ENCODE assay signal across 8 cellular contexts in genomic region chr19:16447015-16447384, GRCh38. TPM values are rescaled to one million over a fixed set of nuclear protein-coding genes. Genes with fewer than 3 reads are reported as not detected.
DNase-seq lines count a peak whose midpoint lies in the region; ATAC-seq and TF ChIP-seq lines count a peak whose summit lies in the region.

No MANE protein-coding gene starts in this region.

- DNase-seq in Calu3, result peak; percentile 65
- DNase-seq in activated B cell treated with CpG ODN at 0.5 μM for 24 hours, result peak; percentile 52
- peak; percentile 78 for DNase-seq in fibroblast of mammary gland (ENCODE audit: low read depth)
- DNase-seq in GOT3 (lab: John Stamatoyannopoulos, UW), result no peak
- no peak for DNase-seq in NCI-H1092 (lab: John Stamatoyannopoulos, UW)

- peak overlapping the region; percentile 1 for H2AFZ ChIP-seq in parathyroid adenoma

- H3K79me2 ChIP-seq in parathyroid adenoma, result peaks cover 77% of the 10 kb centered on the region

- CTCF ChIA-PET in Calu3 (lab: Charles Lee), result no interaction called here
- CTCF ChIA-PET in activated B cell treated with CpG ODN at 0.5 μM for 24 hours (lab: Charles Lee), result no interaction called here

- H3K9me3 Mint-ChIP-seq in Calu3 (ENCODE audit: low read depth, unreplicated experiment) (no peaks in the 10 kb centered on the region), activated B cell treated with CpG ODN at 0.5 μM for 24 hours (peaks cover 6% of the 10 kb centered on the region)

- peaks cover 22% of the 10 kb centered on the region for H3K4me1 ChIP-seq in parathyroid adenoma

- H3K4me3 Mint-ChIP-seq in Calu3 (ENCODE audit: low read depth, unreplicated experiment) (peak overlapping the region; percentile 52), activated B cell treated with CpG ODN at 0.5 μM for 24 hours (peak overlapping the region; percentile 64)

- no TSS peak for BruUV-seq in Calu3 (replicated peaks; lab: Mats Ljungman, UMichigan)

- peak overlapping the region; percentile 66 for H3K27ac Mint-ChIP-seq in Calu3 (ENCODE audit: unreplicated experiment)
- peak overlapping the region; percentile 95 for H3K27ac Mint-ChIP-seq in activated B cell treated with CpG ODN at 0.5 μM for 24 hours

- TF ChIP-seq CTCF in Calu3 (IDR thresholded peaks at IDR 0.05; ENCODE audit: unreplicated experiment) (no peak), activated B cell treated with CpG ODN at 0.5 μM for 24 hours (IDR thresholded peaks at IDR 0.05) (no peak), fibroblast of mammary gland (conservative IDR thresholded peaks at IDR 0.05; ENCODE audit: control insufficient read depth, insufficient read depth, low read depth, low read length) (no peak), parathyroid adenoma (IDR thresholded peaks at IDR 0.05) (no peak)

- peak overlapping the region; percentile 26 for H3K4me2 ChIP-seq in parathyroid adenoma (ENCODE audit: low read length)

- H3K9ac ChIP-seq in parathyroid adenoma, result no peak overlapping the region

- no peaks in the 10 kb centered on the region for H3K9me3 ChIP-seq in parathyroid adenoma (ENCODE audit: control insufficient read depth, low read length)

- H3K36me3 Mint-ChIP-seq in Calu3 (ENCODE audit: insufficient read depth, unreplicated experiment) (no peaks in the 10 kb centered on the region), activated B cell treated with CpG ODN at 0.5 μM for 24 hours (ENCODE audit: low read depth) (peaks cover 23% of the 10 kb centered on the region)

- H3K4me3 ChIP-seq in fibroblast of mammary gland (ENCODE audit: control insufficient read depth, low read depth, low read length), result no peak overlapping the region
- peak overlapping the region; percentile 23 for H3K4me3 ChIP-seq in parathyroid adenoma (ENCODE audit: low read depth, low read length)

- H3K27me3 Mint-ChIP-seq in Calu3 (ENCODE audit: unreplicated experiment) (no peaks in the 10 kb centered on the region), activated B cell treated with CpG ODN at 0.5 μM for 24 hours (no peaks in the 10 kb centered on the region)

- H3K27ac ChIP-seq in parathyroid adenoma, result peak overlapping the region; percentile 27

- no peaks in the 10 kb centered on the region for H3K36me3 ChIP-seq in parathyroid adenoma (ENCODE audit: control insufficient read depth, insufficient read depth, low read length)

- intact Hi-C loops in Calu3 (cut with micrococcal nuclease; ENCODE audit: unreplicated experiment) (no loop called here), activated B cell treated with CpG ODN at 0.5 μM for 24 hours (cut with micrococcal nuclease) (loop anchor here (1.0 to 5.0 kb wide), 3 partner anchors 49 to 180 kb away; partner anchors contain the start of genes C19orf44, CALR3, CHERP and MED26)

- H3K27me3 ChIP-seq in parathyroid adenoma (ENCODE audit: control insufficient read depth, insufficient read depth, low read length), result no peaks in the 10 kb centered on the region

- POLR2A ChIA-PET in activated B cell treated with CpG ODN at 0.5 μM for 24 hours (lab: Charles Lee), result interaction anchor here (0.6 to 7.3 kb wide), 13 partner anchors 10 to 1652 kb away, joined by 3 to 126 read pairs (median 4); partner anchors contain the start of genes C19orf44, CALR3 and KLF2

- ATAC-seq in HG03175 (IDR thresholded peaks at IDR 0.05; ENCODE audit: unreplicated experiment), result peak; percentile 42
- ATAC-seq in activated B cell treated with CpG ODN at 0.5 μM for 24 hours (ENCODE audit: low read depth), result peak; percentile 43
- no peak for ATAC-seq in HG03342 (IDR thresholded peaks at IDR 0.05; ENCODE audit: unreplicated experiment)

- H3K4me1 Mint-ChIP-seq in Calu3 (ENCODE audit: low read depth, unreplicated experiment) (peaks cover 26% of the 10 kb centered on the region), activated B cell treated with CpG ODN at 0.5 μM for 24 hours (peaks cover 93% of the 10 kb centered on the region)

RNA-seq across cellular contexts. Expression of gene EPS15L1, which starts 24.8 kb away (rescaled TPM):
- total RNA-seq in Calu3 (2022) (24.2 and 25.6 TPM in 2 replicates), activated B cell treated with CpG ODN at 0.5 μM for 24 hours (81.0 and 86.3 TPM in 2 replicates)

RNA-seq across cellular contexts. Expression of gene CALR3, which starts 49.0 kb away (rescaled TPM):
- total RNA-seq in Calu3 (2022) (not detected in 2 replicates), activated B cell treated with CpG ODN at 0.5 μM for 24 hours (not detected in 2 replicates)

RNA-seq across cellular contexts. Expression of gene C19orf44, which starts 49.2 kb away (rescaled TPM):
- 4.5 and 4.8 TPM in 2 replicates for total RNA-seq in Calu3 (2022)
- 5.9 and 7.1 TPM in 2 replicates for total RNA-seq in activated B cell treated with CpG ODN at 0.5 μM for 24 hours

Comparison
In these comparisons a context has a peak if more than half of its experiments do, and no peak if none do; other contexts are left out.
1. DNase-seq: peak in Calu3 (single experiment), activated B cell treated with CpG ODN at 0.5 μM for 24 hours (single experiment) and fibroblast of mammary gland (single experiment); none in GOT3 (single experiment) and NCI-H1092 (single experiment).